In the genomic region with DNA sequence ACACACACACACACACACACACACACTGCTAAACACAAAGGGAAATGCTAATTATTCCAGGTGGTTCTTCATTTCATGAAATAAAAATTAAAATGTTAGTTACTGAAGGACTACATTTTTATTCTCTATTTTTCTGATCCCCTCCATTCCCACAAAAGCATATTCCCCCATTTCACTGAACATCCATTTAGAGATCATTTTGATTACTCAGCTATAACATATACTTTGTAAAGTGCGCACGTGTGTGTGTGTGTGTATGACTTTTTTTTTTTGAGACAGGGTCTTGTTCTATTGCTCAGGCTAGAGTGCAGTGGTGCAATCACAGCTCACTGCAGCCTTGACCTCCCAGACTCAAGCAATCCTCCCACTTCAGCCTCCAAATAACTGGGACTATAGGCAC, we compare ENCODE assay signal across 8 cellular contexts.
"Had no signal": no experiment of that assay in that cellular context is flagged by ENCODE, and none has a peak within 500 bp of the region (broad histone marks: within the 10 kb centered on the region; RNA-seq: fewer than 3 reads in every experiment).

No MANE protein-coding gene starts in this region.

- ATAC-seq: GM12878 had no signal

- H3K4me3 ChIP-seq: GM12878 had no signal

- FAIRE-seq: G401.6, GM12878, GM12891, GM12892, GM18507, GM19239 had no signal

- DNase-seq: GDM1, GF-D8 had no signal
